16 cellular contexts compared by ENCODE assay signal in genomic region chr3:45968706-45969105, GRCh38. TPM values are rescaled to one million over a fixed set of nuclear protein-coding genes. Genes with fewer than 3 reads are reported as not detected.
DNase-seq lines count a peak whose midpoint lies in the region; ATAC-seq, FAIRE-seq and TF ChIP-seq lines count a peak whose summit lies in the region.
"Had no signal": no experiment of that assay in that cellular context is flagged by ENCODE, and none has a peak within 500 bp of the region (broad histone marks: within the 10 kb centered on the region; RNA-seq: fewer than 3 reads in every experiment).

No MANE protein-coding gene starts in this region.

- CTCF ChIA-PET in WTC11 (lab: Charles Lee), result interaction anchor here (0.8 to 4.0 kb wide), 4 partner anchors 17 to 458 kb away, joined by 4 to 25 read pairs (median 10); no protein-coding TSS in a partner anchor

- DNase-seq in ACHN (peak; percentile 33), HCEC 1CT (peak; percentile 38), cardiac fibroblast (ENCODE audit: low read depth in 2 of 2) (peak; percentile 60 to 65), keratinocyte (ENCODE audit: low read depth, low spot score) (no peak), adrenal gland (no peak), WTC11 (ENCODE audit: low spot score) (no peak), UCSD-AML1 (lab: John Stamatoyannopoulos, UW; ENCODE audit: unreplicated experiment) (no peak)
- DNase-seq: activated CD4-positive, alpha-beta T cell treated with anti-CD3 and anti-CD28 coated beads, Interleukin-2, amount 50 U/mL, for 1 hour; midbrain; NCI-H1092; NCI-H2227 treated with DMSO at 0.1 percent for 48 hours; thyroid gland had no signal

- peaks cover 6% of the 10 kb centered on the region for H3K4me1 ChIP-seq in keratinocyte (ENCODE audit: control insufficient read depth, extremely low read depth, insufficient read depth, low read length)
- H3K4me1 ChIP-seq in adrenal gland (replicated peaks in 1 of 2), result peaks cover 11 to 21% of the 10 kb centered on the region in 2 donors

- H3K79me2 ChIP-seq in keratinocyte (ENCODE audit: control insufficient read depth, insufficient read depth, low read length), result no peaks in the 10 kb centered on the region

- H3K9ac ChIP-seq in keratinocyte (ENCODE audit: control insufficient read depth, extremely low read depth, insufficient read depth, low read length), result no peak overlapping the region

- no peaks in the 10 kb centered on the region for H4K20me1 ChIP-seq in keratinocyte (ENCODE audit: control insufficient read depth, extremely low read depth, insufficient read depth, low read length)

- intact Hi-C loops in adrenal gland (cut with DNase I), result no loop called here

- ATAC-seq in WTC11 (no peak), GM21737 (IDR thresholded peaks at IDR 0.05; ENCODE audit: unreplicated experiment) (no peak)

- H3K9me3 Mint-ChIP-seq in WTC11, result no peaks in the 10 kb centered on the region

- H3K36me3 ChIP-seq in keratinocyte (ENCODE audit: control insufficient read depth in 2 of 2, extremely low read depth in 1 of 2, insufficient read depth in 2 of 2, low read length in 2 of 2) (peaks cover 7 to 41% of the 10 kb centered on the region in 2 experiments), adrenal gland (replicated peaks in 1 of 2) (peaks cover 0 to 67% of the 10 kb centered on the region in 2 donors)

- H3K4me2 ChIP-seq in keratinocyte (ENCODE audit: control insufficient read depth, extremely low read depth, insufficient read depth, low read depth, low read length), result no peak overlapping the region
- H3K4me2 ChIP-seq: PC-9 had no signal

- H3K4me3 ChIP-seq in cardiac fibroblast (replicated peaks in 1 of 2; ENCODE audit: low read depth in 2 of 2, low read length in 2 of 2), result no peak overlapping the region
- H3K4me3 ChIP-seq in keratinocyte (ENCODE audit: control insufficient read depth in 2 of 3, extremely low read depth in 1 of 3, insufficient read depth in 2 of 3, low read depth in 1 of 3, low read length in 3 of 3), result no peak overlapping the region
- no peak overlapping the region for H3K4me3 ChIP-seq in adrenal gland
- H3K4me3 ChIP-seq: PC-9, thyroid gland had no signal

- no peaks in the 10 kb centered on the region for H3K9me1 ChIP-seq in keratinocyte (ENCODE audit: control insufficient read depth, extremely low read depth, insufficient read depth, low read length)

- in situ Hi-C loops in ACHN (cut with HindIII; ENCODE audit: low pct_ligation_motif_present, low pct_unique_long_range_greater_than_20kb, low sequenced_read_pairs), result no loop called here

- WGBS in adrenal gland, 4 donors, result 76 to 85% (median 83%) methylated on average over 2 of the region's 2 CpGs

- H3K9me3 ChIP-seq in keratinocyte (ENCODE audit: control insufficient read depth, low read depth, low read length) (no peaks in the 10 kb centered on the region), adrenal gland (replicated peaks in 1 of 3) (no peaks in the 10 kb centered on the region)
- H3K9me3 ChIP-seq: thyroid gland had no signal

- H3K27ac Mint-ChIP-seq in WTC11, result no peak overlapping the region

- no peak for TF ChIP-seq CTCF in cardiac fibroblast (IDR thresholded peaks at IDR 0.05; ENCODE audit: low read depth, low read length)
- TF ChIP-seq CTCF in keratinocyte (optimal IDR thresholded peaks at IDR 0.05 in 1 of 3, IDR thresholded peaks at IDR 0.05 in 1 of 3, conservative IDR thresholded peaks at IDR 0.05 in 1 of 3; ENCODE audit: extremely low read depth in 1 of 3, insufficient read depth in 2 of 3, low read length in 3 of 3), result no peak
- TF ChIP-seq CTCF in adrenal gland (IDR thresholded peaks at IDR 0.05), result no peak
- TF ChIP-seq CTCF in WTC11 (IDR thresholded peaks at IDR 0.05), result no peak

- H3K36me3 Mint-ChIP-seq in WTC11, result peaks cover 50% of the 10 kb centered on the region

- no peak overlapping the region for H3K4me3 Mint-ChIP-seq in WTC11

- no peaks in the 10 kb centered on the region for H3K27me3 Mint-ChIP-seq in WTC11 (ENCODE audit: low read depth)

- no peaks in the 10 kb centered on the region for H3K27me3 ChIP-seq in keratinocyte (ENCODE audit: control insufficient read depth, extremely low read depth, insufficient read depth, low read length)
- no peaks in the 10 kb centered on the region for H3K27me3 ChIP-seq in adrenal gland
- H3K27me3 ChIP-seq: thyroid gland had no signal

- no peak for TF ChIP-seq POLR2A in adrenal gland (IDR thresholded peaks at IDR 0.05)

- H3K4me1 Mint-ChIP-seq in WTC11, result no peaks in the 10 kb centered on the region

- dilution Hi-C loops in keratinocyte (cut with MboI; ENCODE audit: extremely low pct_ligation_motif_present, low sequenced_read_pairs), result no loop called here

- H2AFZ ChIP-seq in keratinocyte (ENCODE audit: control insufficient read depth, low read length), result no peak overlapping the region
- H2AFZ ChIP-seq: PC-9 had no signal

- POLR2A ChIA-PET in WTC11 (lab: Charles Lee), result no interaction called here

- H3K27ac ChIP-seq in keratinocyte (ENCODE audit: control insufficient read depth, insufficient read depth, low read length), result no peak overlapping the region
- H3K27ac ChIP-seq in adrenal gland, result no peak overlapping the region
- H3K27ac ChIP-seq: epithelial cell of prostate, PC-9 had no signal

- peak; percentile 26 for FAIRE-seq in keratinocyte (lab: Jason Lieb, UNC)

TF ChIP-seq in WTC11, 78 proteins besides CTCF, POLR2A, EP300 and RAD21 (continues in another document):
- TF ChIP-seq CDX4 (CRISPR knock-in tag; IDR thresholded peaks at IDR 0.05; ENCODE audit: borderline replicate concordance) (no peak), ZNF671 (CRISPR knock-in tag; IDR thresholded peaks at IDR 0.05) (no peak), GTF2I (CRISPR knock-in tag; conservative IDR thresholded peaks at IDR 0.05) (no peak), SP1 (CRISPR knock-in tag; conservative IDR thresholded peaks at IDR 0.05) (no peak), NFATC4 (CRISPR knock-in tag; IDR thresholded peaks at IDR 0.05) (no peak), ZNF317 (CRISPR knock-in tag; IDR thresholded peaks at IDR 0.05; ENCODE audit: borderline replicate concordance, low read depth) (no peak), OVOL2 (CRISPR knock-in tag; IDR thresholded peaks at IDR 0.05; ENCODE audit: borderline replicate concordance) (no peak), IRF2 (CRISPR knock-in tag; IDR thresholded peaks at IDR 0.05; ENCODE audit: borderline replicate concordance, low read depth) (no peak), ZNF512 (CRISPR knock-in tag; IDR thresholded peaks at IDR 0.05; ENCODE audit: borderline replicate concordance) (no peak)

RNA-seq across cellular contexts. Expression of gene CXCR6, which starts 25.4 kb away (rescaled TPM):
- polyA plus RNA-seq in keratinocyte (not detected in 3 replicates), adrenal gland (under 1 TPM; 0.30 to 0.57 (median 0.32) TPM)
- not detected for polyA plus RNA-seq in keratinocyte (2011; ENCODE audit: low read depth)
- polyA plus RNA-seq in keratinocyte (2011; cell fraction: cytosol; rRNA removed), result not detected in 2 replicates
- not detected in 2 replicates for polyA plus RNA-seq in keratinocyte (2011; cell fraction: nucleus; rRNA removed)
- polyA plus RNA-seq in keratinocyte (2012; ENCODE audit: low replicate concordance), result 0.03 and 0.24 TPM in 2 replicates
- polyA minus RNA-seq in keratinocyte, result not detected in 3 replicates
- polyA minus RNA-seq in keratinocyte (2011; cell fraction: cytosol; rRNA and poly(A)+ RNA removed), result not detected
- polyA minus RNA-seq in keratinocyte (2011; cell fraction: nucleus; rRNA and poly(A)+ RNA removed), result not detected in 2 replicates
- total RNA-seq in adrenal gland (1 to 10 TPM in 2 of 8 donors, under 1 TPM in 6; 0.28 to 2.9 (median 0.66) TPM), WTC11 (2021) (not detected in 3 replicates)

RNA-seq across cellular contexts. Expression of gene FYCO1, which starts 26.9 kb away (rescaled TPM):
- polyA plus RNA-seq in keratinocyte (6.1 to 7.7 TPM (median 7.0 TPM) in 3 replicates), adrenal gland (10 to 100 TPM; 13.3 to 24.3 (median 20.2) TPM)
- polyA plus RNA-seq in keratinocyte (2011; ENCODE audit: low read depth), result 17.8 TPM
- 5.1 and 5.6 TPM in 2 replicates for polyA plus RNA-seq in keratinocyte (2011; cell fraction: cytosol; rRNA removed)
- 16.6 and 19.0 TPM in 2 replicates for polyA plus RNA-seq in keratinocyte (2011; cell fraction: nucleus; rRNA removed)
- polyA plus RNA-seq in keratinocyte (2012; ENCODE audit: low replicate concordance), result 8.7 and 12.7 TPM in 2 replicates
- 24.3 to 31.9 TPM (median 24.5 TPM) in 3 replicates for polyA minus RNA-seq in keratinocyte
- 6.3 TPM for polyA minus RNA-seq in keratinocyte (2011; cell fraction: cytosol; rRNA and poly(A)+ RNA removed)
- polyA minus RNA-seq in keratinocyte (2011; cell fraction: nucleus; rRNA and poly(A)+ RNA removed), result 16.2 and 33.1 TPM in 2 replicates
- total RNA-seq in adrenal gland (10 to 100 TPM; 25.3 to 74.3 (median 39.5) TPM), WTC11 (2021) (12.1 to 13.9 TPM (median 12.8 TPM) in 3 replicates)

RNA-seq across cellular contexts. Expression of gene XCR1, which starts 58.6 kb away (rescaled TPM):
- polyA plus RNA-seq in keratinocyte (0.01 to 0.26 TPM (median 0.02 TPM) in 3 replicates), adrenal gland (under 1 TPM in 2 of 3 donors, not detected in 1; 0.08 to 0.13 TPM)
- 0.21 TPM for polyA plus RNA-seq in keratinocyte (2011; ENCODE audit: low read depth)
- 0.06 and 0.15 TPM in 2 replicates for polyA plus RNA-seq in keratinocyte (2011; cell fraction: cytosol; rRNA removed)
- polyA plus RNA-seq in keratinocyte (2011; cell fraction: nucleus; rRNA removed), result 0.19 and 0.20 TPM in 2 replicates
- polyA plus RNA-seq in keratinocyte (2012; ENCODE audit: low replicate concordance), result 2.2 TPM in 1 of 2 replicates, not detected in the other
- 0.06 to 0.30 TPM in 2 of 3 replicates, not detected in the other for polyA minus RNA-seq in keratinocyte
- not detected for polyA minus RNA-seq in keratinocyte (2011; cell fraction: cytosol; rRNA and poly(A)+ RNA removed)
- 0.21 and 0.54 TPM in 2 replicates for polyA minus RNA-seq in keratinocyte (2011; cell fraction: nucleus; rRNA and poly(A)+ RNA removed)
- total RNA-seq in adrenal gland (under 1 TPM in 4 of 8 donors, not detected in 4; 0.13 to 0.18 (median 0.15) TPM), WTC11 (2021) (0.02 to 0.25 TPM in 2 of 3 replicates, not detected in the other)
- total RNA-seq: cardiac septum, thyroid gland had no signal

Comparison
In these comparisons a context has a peak if more than half of its experiments do, and no peak if none do; other contexts are left out.
1. DNase-seq: peak in ACHN (single experiment), HCEC 1CT (single experiment) and cardiac fibroblast (2 of 2); none in keratinocyte (single experiment), adrenal gland (0 of 7), WTC11 (single experiment) and UCSD-AML1 (single experiment).